8 cellular contexts compared by ENCODE assay signal in genomic region chr12:101490286-101490920, GRCh38. TPM values are rescaled to one million over a fixed set of nuclear protein-coding genes. Genes with fewer than 3 reads are reported as not detected.
DNase-seq lines count a peak whose midpoint lies in the region; ATAC-seq, FAIRE-seq and TF ChIP-seq lines count a peak whose summit lies in the region.

No MANE protein-coding gene starts in this region.

- H3K4me1 ChIP-seq in PC-9 (replicated peaks; ENCODE audit: insufficient read depth) (no peaks in the 10 kb centered on the region), right cardiac atrium (ENCODE audit: control insufficient read depth, insufficient read depth, low read length) (no peaks in the 10 kb centered on the region), upper lobe of right lung (peaks cover 4% of the 10 kb centered on the region)

- POLR2A ChIA-PET in PC-9 (lab: Charles Lee; ENCODE audit: unreplicated experiment): no interaction called here

- H3K36me3 ChIP-seq in PC-9 (ENCODE audit: low read depth): no peaks in the 10 kb centered on the region
- H3K36me3 ChIP-seq in upper lobe of right lung: no peaks in the 10 kb centered on the region

- no TSS peak for BruUV-seq in PC-9 (replicated peaks; lab: Mats Ljungman, UMichigan)

- H3K27ac ChIP-seq in PC-9: no peak overlapping the region
- H3K27ac ChIP-seq in right cardiac atrium (ENCODE audit: low read length): no peak overlapping the region
- no peak overlapping the region for H3K27ac ChIP-seq in upper lobe of right lung

- H3F3A ChIP-seq in PC-9 (ENCODE audit: insufficient read depth, low read depth): no peaks in the 10 kb centered on the region

- peak; percentile 51 to 63 for ATAC-seq in right cardiac atrium
- ATAC-seq in upper lobe of right lung: peak; percentile 94
- ATAC-seq in GM21723 (IDR thresholded peaks at IDR 0.05; ENCODE audit: unreplicated experiment): no peak
- no peak for ATAC-seq in HG02852 (IDR thresholded peaks at IDR 0.05; ENCODE audit: unreplicated experiment)

- no peak overlapping the region for H2AFZ ChIP-seq in PC-9

- 9% methylated on average over 3 of the region's 3 CpGs for WGBS in right cardiac atrium

- no peaks in the 10 kb centered on the region for H3K79me2 ChIP-seq in PC-9 (ENCODE audit: low read depth)

- H3K27me3 ChIP-seq in PC-9 (ENCODE audit: insufficient read depth, low read depth) (no peaks in the 10 kb centered on the region), right cardiac atrium (ENCODE audit: control insufficient read depth, insufficient read depth) (no peaks in the 10 kb centered on the region), upper lobe of right lung (no peaks in the 10 kb centered on the region)

- H3K9me3 ChIP-seq in PC-9 (ENCODE audit: insufficient read depth, low read depth) (no peaks in the 10 kb centered on the region), right cardiac atrium (ENCODE audit: control insufficient read depth, low read length) (no peaks in the 10 kb centered on the region), upper lobe of right lung (no peaks in the 10 kb centered on the region)

- intact Hi-C loops in PC-9 (cut with micrococcal nuclease; ENCODE audit: unreplicated experiment): loop anchor here (5.0 kb wide), 1 partner anchor 272 kb away; no protein-coding TSS in a partner anchor
- intact Hi-C loops in right cardiac atrium (cut with DNase I): loop anchor here in 1 of 4 donors (10.0 kb wide), 1 partner anchor 344 kb away; the partner anchor contains the start of gene GNPTAB
- intact Hi-C loops in upper lobe of right lung (cut with DNase I): no loop called here

- no peaks in the 10 kb centered on the region for H4K20me1 ChIP-seq in PC-9 (ENCODE audit: insufficient read depth)

- no peak overlapping the region for H3K4me2 ChIP-seq in PC-9

- FAIRE-seq in HTR-8/SVneo (lab: Jason Lieb, UNC): no peak

- H3K4me3 ChIP-seq in PC-9: no peak overlapping the region
- H3K4me3 ChIP-seq in right cardiac atrium (ENCODE audit: low read length): no peak overlapping the region
- no peak overlapping the region for H3K4me3 ChIP-seq in upper lobe of right lung

- H3K9me2 ChIP-seq in PC-9 (ENCODE audit: insufficient read depth): no peaks in the 10 kb centered on the region

- CTCF ChIA-PET in PC-9 (lab: Charles Lee): no interaction called here

- peak; percentile 56 for TF ChIP-seq CTCF in GM12872 (IDR thresholded peaks at IDR 0.05; ENCODE audit: insufficient read depth, low read depth, low read length)
- peak; percentile 67 for TF ChIP-seq CTCF in PC-9 (conservative IDR thresholded peaks at IDR 0.05)
- peak; percentile 55 for TF ChIP-seq CTCF in upper lobe of right lung (IDR thresholded peaks at IDR 0.05)

- peak; percentile 12 for DNase-seq in HTR-8/SVneo (ENCODE audit: insufficient read length, low spot score)
- peak in 1 of 2 experiments; percentile 3 for DNase-seq in PC-9
- no peak for DNase-seq in right cardiac atrium
- no peak for DNase-seq in upper lobe of right lung
- no peak for DNase-seq in NK-92 (lab: John Stamatoyannopoulos, UW; ENCODE audit: unreplicated experiment)

RNA-seq across cellular contexts. Expression of gene SPIC, which starts 15.3 kb away (rescaled TPM):
- total RNA-seq in PC-9 (2021): not detected in 2 replicates
- total RNA-seq in right cardiac atrium: not detected
- not detected for polyA plus RNA-seq in right cardiac atrium
- total RNA-seq in upper lobe of right lung: not detected

Comparison
In these comparisons a context has a peak if more than half of its experiments do, and no peak if none do; other contexts are left out.
1. ATAC-seq: peak in right cardiac atrium (2 of 2) and upper lobe of right lung (single experiment); none in GM21723 (single experiment) and HG02852 (single experiment).
2. Peak in every context shown above with its lines, with median percentiles within 50 percentile points of each other: CTCF ChIP-seq.